ENCODE assay signal across 9 cellular contexts in genomic region chr10:123150229-123150985, GRCh38. TPM values are rescaled to one million over a fixed set of nuclear protein-coding genes. Genes with fewer than 3 reads are reported as not detected.
DNase-seq lines count a peak whose midpoint lies in the region; ATAC-seq, FAIRE-seq and TF ChIP-seq lines count a peak whose summit lies in the region.
"Had no signal": no experiment of that assay in that cellular context is flagged by ENCODE, and none has a peak within 500 bp of the region (broad histone marks: within the 10 kb centered on the region; RNA-seq: fewer than 3 reads in every experiment).

No MANE protein-coding gene starts in this region.

- no peak for TF ChIP-seq CTCF in nephron (IDR thresholded peaks at IDR 0.05; ENCODE audit: unreplicated experiment in 3 of 3)
- no peak for TF ChIP-seq CTCF in PC-3 (conservative IDR thresholded peaks at IDR 0.05; ENCODE audit: low read depth, low read length)

- no peak overlapping the region for H2AFZ ChIP-seq in PC-3 (ENCODE audit: low read length)

- peaks cover 0 to 1% (median 0%) of the 10 kb centered on the region in 7 donors for H3K9me3 Mint-ChIP-seq in CD4-positive, CD25-positive, alpha-beta regulatory T cell
- H3K9me3 Mint-ChIP-seq in nephron: no peaks in the 10 kb centered on the region

- H3K9me2 ChIP-seq in PC-3 (replicated peaks; ENCODE audit: low read length): no peaks in the 10 kb centered on the region

- peaks cover 62% of the 10 kb centered on the region for H3K27me3 Mint-ChIP-seq in CD4-positive, CD25-positive, alpha-beta regulatory T cell
- peaks cover 87% of the 10 kb centered on the region for H3K27me3 Mint-ChIP-seq in nephron (ENCODE audit: low read depth)

- peaks cover 75% of the 10 kb centered on the region for H3K4me1 ChIP-seq in CD4-positive, CD25-positive, alpha-beta regulatory T cell (ENCODE audit: control insufficient read depth, insufficient read depth, low read length, poor library complexity, severe bottlenecking)
- peaks cover 26% of the 10 kb centered on the region in 2 donors for H3K4me1 ChIP-seq in duodenal mucosa (ENCODE audit: control insufficient read depth in 1 of 2, insufficient read depth in 2 of 2, low read length in 2 of 2)
- peaks cover 5% of the 10 kb centered on the region; the same call in 1 of the 2 replicates for H3K4me1 ChIP-seq in PC-3 (ENCODE audit: insufficient read depth, low read length)

- intact Hi-C loops in PC-3 (cut with micrococcal nuclease): no loop called here

- CTCF ChIA-PET in PC-3 (lab: Charles Lee): no interaction called here

- BruUV-seq in PC-3 (replicated peaks; lab: Mats Ljungman, UMichigan): no TSS peak

- H3K27ac ChIP-seq in CD4-positive, CD25-positive, alpha-beta regulatory T cell (ENCODE audit: insufficient read depth, low read length, poor library complexity, severe bottlenecking): no peak overlapping the region
- H3K27ac ChIP-seq in duodenal mucosa (ENCODE audit: low read depth, low read length): no peak overlapping the region
- H3K27ac ChIP-seq in PC-3 (ENCODE audit: low read length): no peak overlapping the region

- H3K9ac ChIP-seq in duodenal mucosa (ENCODE audit: low read depth in 1 of 2, low read length in 2 of 2): no peak overlapping the region
- no peak overlapping the region for H3K9ac ChIP-seq in PC-3 (ENCODE audit: low read length)

- H4K20me1 ChIP-seq in PC-3 (ENCODE audit: low read length): peaks cover 6% of the 10 kb centered on the region; the same call in 1 of the 2 replicates

- no peak for FAIRE-seq in GM12891 (lab: Jason Lieb, UNC)

- peaks cover 3% of the 10 kb centered on the region for H3K36me3 Mint-ChIP-seq in CD4-positive, CD25-positive, alpha-beta regulatory T cell
- H3K36me3 Mint-ChIP-seq in nephron (ENCODE audit: low read depth): peaks cover 5% of the 10 kb centered on the region

- H3K36me3 ChIP-seq in CD4-positive, CD25-positive, alpha-beta regulatory T cell (ENCODE audit: control insufficient read depth, insufficient read depth, low read length): no peaks in the 10 kb centered on the region
- H3K36me3 ChIP-seq in duodenal mucosa (ENCODE audit: control insufficient read depth in 1 of 2, insufficient read depth in 2 of 2, low read length in 2 of 2) (no peaks in the 10 kb centered on the region), PC-3 (ENCODE audit: low read depth, low read length) (peaks cover 6% of the 10 kb centered on the region; the same call in 1 of the 2 replicates)

- peak overlapping the region; percentile 58 for H3K4me3 ChIP-seq in CD4-positive, CD25-positive, alpha-beta regulatory T cell (ENCODE audit: low read depth, low read length)
- peak overlapping the region; percentile 48 to 68 for H3K4me3 ChIP-seq in duodenal mucosa (ENCODE audit: low read depth in 1 of 2, low read length in 2 of 2)
- H3K4me3 ChIP-seq in PC-3 (ENCODE audit: low read length): no peak overlapping the region

- H3K4me2 ChIP-seq in PC-3 (ENCODE audit: low read length): no peak overlapping the region

- H3K27ac Mint-ChIP-seq in CD4-positive, CD25-positive, alpha-beta regulatory T cell: no peak overlapping the region
- H3K27ac Mint-ChIP-seq in nephron: no peak overlapping the region

- H3K4me1 Mint-ChIP-seq in CD4-positive, CD25-positive, alpha-beta regulatory T cell: peaks cover 4 to 74% (median 32%) of the 10 kb centered on the region in 4 donors
- H3K4me1 Mint-ChIP-seq in nephron: peaks cover 24% of the 10 kb centered on the region

- H3K4me3 Mint-ChIP-seq in CD4-positive, CD25-positive, alpha-beta regulatory T cell: peak overlapping the region; percentile 84 to 95 (median 89)
- peak overlapping the region; percentile 58 to 82 (median 75) for H3K4me3 Mint-ChIP-seq in nephron

- DNase-seq in CD4-positive, CD25-positive, alpha-beta regulatory T cell: peak in 1 of 3 donors; percentile 31
- DNase-seq in HUDEP-2 (lab: John Stamatoyannopoulos, UW; ENCODE audit: unreplicated experiment in 76 of 76) (peak in 70 of 76 experiments; percentile 13 to 86 (median 71)), DMS79 (lab: John Stamatoyannopoulos, UW) (no peak), GM12891 (ENCODE audit: insufficient read length, low spot score) (no peak), NCI-H1436 (lab: John Stamatoyannopoulos, UW) (no peak), PC-3 (no peak)
- DNase-seq: stimulated activated CD4-positive, alpha-beta T cell treated with anti-CD3 and anti-CD28 coated beads, Interleukin-12 subunit alpha, Interleukin-12 subunit beta, amount 100 ng/mL, for 4 hours had no signal

- ATAC-seq in CD4-positive, CD25-positive, alpha-beta regulatory T cell (ENCODE audit: low read depth in 2 of 2): no peak
- no peak for ATAC-seq in PC-3

- no peak for TF ChIP-seq POLR2A in GM12891 (IDR thresholded peaks at IDR 0.05; ENCODE audit: low read depth, low read length)

- H3F3A ChIP-seq in PC-3 (ENCODE audit: low read length, unreplicated experiment): no peaks in the 10 kb centered on the region

- POLR2A ChIA-PET in PC-3 (lab: Charles Lee; ENCODE audit: unreplicated experiment): no interaction called here

- H3K9me3 ChIP-seq in CD4-positive, CD25-positive, alpha-beta regulatory T cell (ENCODE audit: control insufficient read depth in 2 of 2, low read length in 2 of 2): no peaks in the 10 kb centered on the region
- no peaks in the 10 kb centered on the region for H3K9me3 ChIP-seq in duodenal mucosa (ENCODE audit: control insufficient read depth in 1 of 2, low read length in 2 of 2)
- H3K9me3 ChIP-seq in PC-3 (ENCODE audit: low read length): no peaks in the 10 kb centered on the region

- peaks cover 30% of the 10 kb centered on the region for H3K27me3 ChIP-seq in CD4-positive, CD25-positive, alpha-beta regulatory T cell (ENCODE audit: control insufficient read depth, insufficient read depth, low read length)
- H3K27me3 ChIP-seq in duodenal mucosa (ENCODE audit: control insufficient read depth in 1 of 2, insufficient read depth in 2 of 2, low read length in 2 of 2) (peaks cover 72 to 81% of the 10 kb centered on the region in 2 donors), PC-3 (ENCODE audit: low read length) (no peaks in the 10 kb centered on the region)

- H3K79me2 ChIP-seq in PC-3 (ENCODE audit: low read length): peaks cover 13% of the 10 kb centered on the region

TF ChIP-seq in GM12891, 5 proteins besides CTCF, POLR2A, EP300 and RAD21:
- no peak for TF ChIP-seq PAX5 (IDR thresholded peaks at IDR 0.05; ENCODE audit: insufficient read depth, low read length, severe bottlenecking)
- TF ChIP-seq TAF1 (IDR thresholded peaks at IDR 0.05; ENCODE audit: low read depth, low read length): no peak
- no peak for TF ChIP-seq POLR2AphosphoS5 (IDR thresholded peaks at IDR 0.05; ENCODE audit: low read depth, low read length)
- no peak for TF ChIP-seq SPI1 (IDR thresholded peaks at IDR 0.05; ENCODE audit: low read depth, low read length)
- TF ChIP-seq POU2F2 (IDR thresholded peaks at IDR 0.05; ENCODE audit: low read depth, low read length): no peak

RNA-seq across cellular contexts. Expression of gene HMX2, which starts 2.5 kb away (rescaled TPM):
- total RNA-seq in CD4-positive, CD25-positive, alpha-beta regulatory T cell: not detected
- under 1 TPM in 1 of 4 donors, not detected in 3; 0.37 TPM for polyA plus RNA-seq in CD4-positive, CD25-positive, alpha-beta regulatory T cell
- polyA plus RNA-seq in GM12891 (2012; ENCODE audit: low read depth, missing spikeins): 14.7 TPM
- total RNA-seq in PC-3 (2014; rRNA removed): not detected in 2 replicates

RNA-seq across cellular contexts. Expression of gene BUB3, which starts 3.8 kb away (rescaled TPM):
- total RNA-seq in CD4-positive, CD25-positive, alpha-beta regulatory T cell: 162 TPM
- polyA plus RNA-seq in CD4-positive, CD25-positive, alpha-beta regulatory T cell: 100 to 1,000 TPM; 311 to 369 (median 336) TPM
- polyA plus RNA-seq in GM12891 (2012; ENCODE audit: low read depth, missing spikeins): 181 TPM
- total RNA-seq in PC-3 (2014; rRNA removed): 271 and 291 TPM in 2 replicates

RNA-seq across cellular contexts. Expression of gene HMX3, which starts 14.6 kb away (rescaled TPM):
- not detected for total RNA-seq in CD4-positive, CD25-positive, alpha-beta regulatory T cell
- not detected for polyA plus RNA-seq in CD4-positive, CD25-positive, alpha-beta regulatory T cell
- 15.9 TPM for polyA plus RNA-seq in GM12891 (2012; ENCODE audit: low read depth, missing spikeins)
- total RNA-seq in PC-3 (2014; rRNA removed): 0.51 TPM in 1 of 2 replicates, not detected in the other

Comparison
In these comparisons a context has a peak if more than half of its experiments do, and no peak if none do; other contexts are left out.
1. DNase-seq: peak in HUDEP-2 (70 of 76); none in DMS79 (single experiment), GM12891 (single experiment), NCI-H1436 (single experiment) and PC-3 (single experiment).